Comparison of ENCODE assay signal across 8 cellular contexts in the genomic region with DNA sequence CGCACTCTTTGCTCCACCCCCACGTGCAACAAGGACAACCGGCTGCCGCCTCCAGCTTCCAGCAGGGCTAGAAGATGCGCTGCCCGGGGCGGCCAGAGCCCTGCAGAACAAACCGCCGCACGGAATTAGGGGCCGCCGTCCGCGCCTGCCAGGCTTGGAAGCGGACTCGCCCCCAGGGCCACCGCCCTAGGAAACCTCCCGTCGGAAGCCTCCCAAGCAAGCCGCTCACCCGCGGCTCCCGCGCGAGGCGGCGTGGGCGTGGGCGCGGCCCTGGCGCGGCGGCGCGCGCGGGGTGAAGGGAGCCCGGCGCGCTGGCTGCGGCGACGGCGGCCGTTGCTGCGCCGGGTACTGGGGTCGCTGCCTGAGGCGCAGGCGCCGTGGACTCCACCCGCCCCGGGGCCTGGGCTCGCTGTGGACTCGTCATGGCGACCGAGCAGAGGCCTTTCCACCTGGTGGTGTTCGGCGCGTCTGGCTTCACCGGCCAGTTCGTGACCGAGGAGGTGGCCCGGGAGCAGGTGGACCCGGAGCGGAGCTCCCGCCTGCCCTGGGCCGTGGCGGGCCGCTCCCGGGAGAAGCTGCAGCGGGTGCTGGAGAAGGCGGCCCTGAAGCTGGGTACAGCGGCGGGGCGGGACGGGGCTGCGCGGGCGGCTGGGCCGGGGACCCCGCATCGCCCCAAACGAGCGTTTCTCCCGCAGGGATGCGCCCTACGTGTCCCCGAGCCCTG. TPM values are rescaled to one million over a fixed set of nuclear protein-coding genes. Genes with fewer than 3 reads are reported as not detected.
A peak's percentile ranks its signal among the peaks of the same experiment; 100 is the strongest.
DNase-seq lines count a peak whose midpoint lies in the region; ATAC-seq and TF ChIP-seq lines count a peak whose summit lies in the region.

A gene with protein sequence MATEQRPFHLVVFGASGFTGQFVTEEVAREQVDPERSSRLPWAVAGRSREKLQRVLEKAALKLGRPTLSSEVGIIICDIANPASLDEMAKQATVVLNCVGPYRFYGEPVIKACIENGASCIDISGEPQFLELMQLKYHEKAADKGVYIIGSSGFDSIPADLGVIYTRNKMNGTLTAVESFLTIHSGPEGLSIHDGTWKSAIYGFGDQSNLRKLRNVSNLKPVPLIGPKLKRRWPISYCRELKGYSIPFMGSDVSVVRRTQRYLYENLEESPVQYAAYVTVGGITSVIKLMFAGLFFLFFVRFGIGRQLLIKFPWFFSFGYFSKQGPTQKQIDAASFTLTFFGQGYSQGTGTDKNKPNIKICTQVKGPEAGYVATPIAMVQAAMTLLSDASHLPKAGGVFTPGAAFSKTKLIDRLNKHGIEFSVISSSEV (plus strand): TSS at position 409 of the 724 bp plus-strand sequence. CDS start 14 bp downstream, at position 423.

- H3K9me3 ChIP-seq in SU-DHL-6 (ENCODE audit: insufficient read depth, low read length) (0 out of 2 replicates have a peak, but pooled peaks cover 3% of the 10 kb centered on the region), cardiac muscle cell (ENCODE audit: low read depth) (no peaks in the 10 kb centered on the region)

- H3K9ac ChIP-seq in SU-DHL-6 (ENCODE audit: low read length): peak within 1 kb of the TSS; percentile 63

- DNase-seq in GM10266 (ENCODE audit: extremely low spot score) (peak; percentile 95), HFFc6 (peak; percentile 57), NAMALWA (ENCODE audit: low spot score) (peak; percentile 64), cardiac muscle cell (ENCODE audit: low read depth in 1 of 2, low spot score in 1 of 2) (peak; percentile 75 to 81), pons (ENCODE audit: low spot score) (peak; percentile 57), type B pancreatic cell (ENCODE audit: extremely low spot score, unreplicated experiment) (peak; percentile 87)
- peak; percentile 83 for DNase-seq in activated naive CD8-positive, alpha-beta T cell treated with anti-CD3 and anti-CD28 coated beads, Interleukin-2, amount 10 ng/mL, durations not matched to agents 7 days and 5 days

- H3K27ac Mint-ChIP-seq in HFFc6 (peak within 1 kb of the TSS; percentile 80), type B pancreatic cell (peak within 1 kb of the TSS; percentile 86)
- peak within 1 kb of the TSS; percentile 84 for H3K27ac Mint-ChIP-seq in activated naive CD8-positive, alpha-beta T cell treated with anti-CD3 and anti-CD28 coated beads, Interleukin-2, amount 10 ng/mL, durations not matched to agents 7 days and 5 days

- H3K4me3 Mint-ChIP-seq in HFFc6 (peak within 1 kb of the TSS; percentile 93), type B pancreatic cell (peak within 1 kb of the TSS; percentile 99)
- peak within 1 kb of the TSS; percentile 96 for H3K4me3 Mint-ChIP-seq in activated naive CD8-positive, alpha-beta T cell treated with anti-CD3 and anti-CD28 coated beads, Interleukin-2, amount 10 ng/mL, durations not matched to agents 7 days and 5 days

- H3K27me3 Mint-ChIP-seq in HFFc6 (ENCODE audit: insufficient read depth): no peaks in the 10 kb centered on the region; the same call in 1 of the 2 replicates
- H3K27me3 Mint-ChIP-seq in activated naive CD8-positive, alpha-beta T cell treated with anti-CD3 and anti-CD28 coated beads, Interleukin-2, amount 10 ng/mL, durations not matched to agents 7 days and 5 days: peaks cover 3% of the 10 kb centered on the region
- H3K27me3 Mint-ChIP-seq in type B pancreatic cell: no peaks in the 10 kb centered on the region

- H3K4me3 ChIP-seq in SU-DHL-6 (ENCODE audit: insufficient read depth, low read length, poor library complexity, severe bottlenecking): peak within 1 kb of the TSS; percentile 66
- peak within 1 kb of the TSS; percentile 84 for H3K4me3 ChIP-seq in cardiac muscle cell

- H3K27me3 ChIP-seq in SU-DHL-6 (ENCODE audit: low read length) (no peaks in the 10 kb centered on the region), cardiac muscle cell (no peaks in the 10 kb centered on the region)

- peaks cover 3% of the 10 kb centered on the region; the same call in 1 of the 2 replicates for H3F3A ChIP-seq in SU-DHL-6 (ENCODE audit: insufficient read depth)

- H3K36me3 Mint-ChIP-seq in HFFc6 (ENCODE audit: low read depth) (peaks cover 34% of the 10 kb centered on the region), type B pancreatic cell (peaks cover 30% of the 10 kb centered on the region)
- peaks cover 20% of the 10 kb centered on the region for H3K36me3 Mint-ChIP-seq in activated naive CD8-positive, alpha-beta T cell treated with anti-CD3 and anti-CD28 coated beads, Interleukin-2, amount 10 ng/mL, durations not matched to agents 7 days and 5 days

- no peaks in the 10 kb centered on the region for H3K79me2 ChIP-seq in SU-DHL-6 (ENCODE audit: insufficient read depth, low read length)

- H3K27ac ChIP-seq in SU-DHL-6 (ENCODE audit: low read depth, low read length) (no peak within 1 kb of the TSS), cardiac muscle cell (peak within 1 kb of the TSS; percentile 75)

- H3K36me3 ChIP-seq in SU-DHL-6 (ENCODE audit: low read length): 0 out of 2 replicates have a peak, but pooled peaks cover 3% of the 10 kb centered on the region
- peaks cover 19% of the 10 kb centered on the region for H3K36me3 ChIP-seq in cardiac muscle cell

- TF ChIP-seq CTCF in GM10266 (IDR thresholded peaks at IDR 0.05; ENCODE audit: control insufficient read depth, insufficient read depth, low read depth, missing control alignments) (no peak), HFFc6 (IDR thresholded peaks at IDR 0.05) (no peak), SU-DHL-6 (IDR thresholded peaks at IDR 0.05; ENCODE audit: insufficient read depth, low read length, poor library complexity, severe bottlenecking) (no peak), cardiac muscle cell (IDR thresholded peaks at IDR 0.05; ENCODE audit: low read depth, low read length) (no peak), type B pancreatic cell (conservative IDR thresholded peaks at IDR 0.05) (no peak)

- H4K20me1 ChIP-seq in SU-DHL-6 (ENCODE audit: low read depth, low read length): no peaks in the 10 kb centered on the region

- peak within 1 kb of the TSS; percentile 62 for H3K4me2 ChIP-seq in SU-DHL-6 (ENCODE audit: low read depth, low read length, poor library complexity, severe bottlenecking)

- peak; percentile 96 for ATAC-seq in activated naive CD8-positive, alpha-beta T cell treated with anti-CD3 and anti-CD28 coated beads, Interleukin-2, amount 10 ng/mL, durations not matched to agents 7 days and 5 days (ENCODE audit: low read depth)

- H2AFZ ChIP-seq in SU-DHL-6 (ENCODE audit: low read depth, low read length, severe bottlenecking): peak within 1 kb of the TSS; percentile 98

- H3K4me1 Mint-ChIP-seq in HFFc6 (ENCODE audit: low read depth) (peaks cover 10% of the 10 kb centered on the region), type B pancreatic cell (ENCODE audit: unreplicated experiment) (peaks cover 9% of the 10 kb centered on the region)
- peaks cover 12% of the 10 kb centered on the region for H3K4me1 Mint-ChIP-seq in activated naive CD8-positive, alpha-beta T cell treated with anti-CD3 and anti-CD28 coated beads, Interleukin-2, amount 10 ng/mL, durations not matched to agents 7 days and 5 days

- H3K9me3 Mint-ChIP-seq in HFFc6 (peaks cover 20% of the 10 kb centered on the region), type B pancreatic cell (peaks cover 20% of the 10 kb centered on the region)
- peaks cover 14% of the 10 kb centered on the region for H3K9me3 Mint-ChIP-seq in activated naive CD8-positive, alpha-beta T cell treated with anti-CD3 and anti-CD28 coated beads, Interleukin-2, amount 10 ng/mL, durations not matched to agents 7 days and 5 days

- no peaks in the 10 kb centered on the region for H3K4me1 ChIP-seq in cardiac muscle cell (ENCODE audit: low read depth)

- POLR2A ChIA-PET in activated naive CD8-positive, alpha-beta T cell treated with anti-CD3 and anti-CD28 coated beads, Interleukin-2, amount 10 ng/mL, durations not matched to agents 7 days and 5 days (lab: Charles Lee): interaction anchor here (0.7 to 2.0 kb wide), 5 partner anchors 14 to 217 kb away, joined by 3 to 10 read pairs (median 3); a partner anchor contains a TSS

- no peaks in the 10 kb centered on the region for H3K9me2 ChIP-seq in SU-DHL-6 (replicated peaks; ENCODE audit: insufficient read depth, low read length)

RNA-seq across cellular contexts. Expression of the gene that starts here (rescaled TPM):
- total RNA-seq in HFFc6 (2021; fragmentation: NEBNext Ultra II Directional; extraction: Animal tissue kit (Norgen Biotek cat#: 25700)): 10 to 100 TPM; 21.3 to 27.2 (median 25.6) TPM
- 10 to 100 TPM; 13.7 to 14.4 TPM for total RNA-seq in activated naive CD8-positive, alpha-beta T cell treated with anti-CD3 and anti-CD28 coated beads, Interleukin-2, amount 10 ng/mL, durations not matched to agents 7 days and 5 days
- total RNA-seq in cardiac muscle cell: 43.6 and 55.5 TPM in 2 replicates
- 88.0 and 91.3 TPM in 2 replicates for polyA plus RNA-seq in cardiac muscle cell
- total RNA-seq in type B pancreatic cell (ENCODE audit: low replicate concordance): 18.1 and 34.1 TPM in 2 replicates
